ENCODE assay signal across 17 cellular contexts in the genomic region with DNA sequence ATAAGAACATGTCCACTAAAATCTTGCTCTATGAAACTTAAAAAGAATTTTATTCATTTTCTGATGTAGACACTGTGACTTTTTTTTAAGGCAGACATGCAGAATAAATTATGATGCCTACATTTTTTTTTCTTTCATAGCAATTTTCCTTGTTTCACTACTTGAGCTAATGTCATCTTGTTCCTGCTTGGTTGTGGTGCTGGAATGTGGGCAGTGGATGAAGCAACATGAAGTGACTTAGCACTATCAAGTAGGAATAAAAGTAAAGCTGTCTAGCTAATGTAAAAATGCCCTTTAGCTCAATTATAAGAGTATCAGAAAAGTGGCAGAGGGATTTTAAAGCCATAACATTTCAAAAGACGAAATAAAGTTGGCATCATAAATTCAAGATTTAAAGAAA.
DNase-seq lines count a peak whose midpoint lies in the region; ATAC-seq, FAIRE-seq and TF ChIP-seq lines count a peak whose summit lies in the region.
"Had no signal": no experiment of that assay in that cellular context is flagged by ENCODE, and none has a peak within 500 bp of the region (broad histone marks: within the 10 kb centered on the region; RNA-seq: fewer than 3 reads in every experiment).

No MANE protein-coding gene starts in this region.

- no peaks in the 10 kb centered on the region for H3K4me1 Mint-ChIP-seq in astrocyte (ENCODE audit: low read depth, unreplicated experiment)

- no peak overlapping the region for H2AFZ ChIP-seq in astrocyte (ENCODE audit: low read depth, low read length)

- H3K9ac ChIP-seq in astrocyte (ENCODE audit: low read length): no peak overlapping the region

- no peaks in the 10 kb centered on the region for H3K27me3 Mint-ChIP-seq in astrocyte (ENCODE audit: low read depth, unreplicated experiment)
- H3K27me3 Mint-ChIP-seq: CD4-positive, alpha-beta T cell had no signal

- TF ChIP-seq POLR2A in GM12891 (IDR thresholded peaks at IDR 0.05; ENCODE audit: low read depth, low read length): no peak

- no peaks in the 10 kb centered on the region for H4K20me1 ChIP-seq in astrocyte (ENCODE audit: insufficient read depth, low read length)

- H3K9me3 Mint-ChIP-seq in astrocyte (ENCODE audit: unreplicated experiment): no peaks in the 10 kb centered on the region
- H3K9me3 Mint-ChIP-seq: CD4-positive, alpha-beta T cell had no signal

- peaks cover 6% of the 10 kb centered on the region for H3K36me3 ChIP-seq in astrocyte (ENCODE audit: insufficient read depth, low read length)

- FAIRE-seq in GM12891 (lab: Jason Lieb, UNC): peak; percentile 47
- no peak for FAIRE-seq in astrocyte (lab: Jason Lieb, UNC)
- FAIRE-seq: G401.6, K562 had no signal

- no peak overlapping the region for H3K4me2 ChIP-seq in astrocyte (ENCODE audit: low read length)

- H3K9me3 ChIP-seq in astrocyte (ENCODE audit: insufficient read depth, low read depth, low read length): no peaks in the 10 kb centered on the region

- H3K4me3 ChIP-seq in astrocyte (ENCODE audit: insufficient read depth, low read depth, low read length) (no peak overlapping the region), fibroblast of villous mesenchyme (ENCODE audit: low read depth, low read length) (no peak overlapping the region)
- H3K4me3 ChIP-seq: K562 had no signal

- ATAC-seq in HG02840 (IDR thresholded peaks at IDR 0.05; ENCODE audit: low FRiP score, unreplicated experiment): no peak
- ATAC-seq: K562, PC-3 had no signal

- DNase-seq in AG08396 (ENCODE audit: low spot score) (peak; percentile 2), GM12891 (ENCODE audit: insufficient read length, low spot score) (no peak), astrocyte (ENCODE audit: low read depth) (peak; percentile 14), fibroblast of villous mesenchyme (ENCODE audit: low read depth) (peak; percentile 13), NCI-H187 (lab: John Stamatoyannopoulos, UW) (no peak), inferior parietal cortex (ENCODE audit: extremely low spot score) (no peak), iPS-NIHi11 (ENCODE audit: low spot score) (no peak)
- DNase-seq: Calu3; CD4-positive, alpha-beta T cell; GOT3; NCI-H1105; NCI-H1694 treated with DMSO at 0.1 percent for 48 hours; PC-3 had no signal

- H3K4me1 ChIP-seq in astrocyte (ENCODE audit: insufficient read depth, low read length): no peaks in the 10 kb centered on the region

- peaks cover 3% of the 10 kb centered on the region for H3K36me3 Mint-ChIP-seq in astrocyte (ENCODE audit: low read depth, unreplicated experiment)

- no peaks in the 10 kb centered on the region for H3K27me3 ChIP-seq in astrocyte (ENCODE audit: insufficient read depth, low read length)

- TF ChIP-seq CTCF in astrocyte (IDR thresholded peaks at IDR 0.05; ENCODE audit: insufficient read depth, low read depth, low read length) (no peak), fibroblast of villous mesenchyme (IDR thresholded peaks at IDR 0.05; ENCODE audit: insufficient read depth, low read depth, low read length) (no peak)

- no peak overlapping the region for H3K4me3 Mint-ChIP-seq in astrocyte (ENCODE audit: unreplicated experiment)
- H3K4me3 Mint-ChIP-seq: CD4-positive, alpha-beta T cell had no signal

- H3K27ac Mint-ChIP-seq in astrocyte (ENCODE audit: unreplicated experiment): no peak overlapping the region
- H3K27ac Mint-ChIP-seq: CD4-positive, alpha-beta T cell had no signal

- no peaks in the 10 kb centered on the region for H3K79me2 ChIP-seq in astrocyte (ENCODE audit: insufficient read depth, low read length)

- H3K27ac ChIP-seq in astrocyte (ENCODE audit: low read depth, low read length): no peak overlapping the region
- H3K27ac ChIP-seq: HL-60 had no signal

TF ChIP-seq in GM12891, 5 proteins besides CTCF, POLR2A, EP300 and RAD21:
- TF ChIP-seq POLR2AphosphoS5 (IDR thresholded peaks at IDR 0.05; ENCODE audit: low read depth, low read length): no peak
- TF ChIP-seq SPI1 (IDR thresholded peaks at IDR 0.05; ENCODE audit: low read depth, low read length): no peak
- TF ChIP-seq TAF1 (IDR thresholded peaks at IDR 0.05; ENCODE audit: low read depth, low read length): no peak
- TF ChIP-seq PAX5 (IDR thresholded peaks at IDR 0.05; ENCODE audit: insufficient read depth, low read length, severe bottlenecking): no peak
- TF ChIP-seq POU2F2 (IDR thresholded peaks at IDR 0.05; ENCODE audit: low read depth, low read length): no peak

Comparison
In these comparisons a context has a peak if more than half of its experiments do, and no peak if none do; other contexts are left out.
1. DNase-seq: peak in AG08396 (single experiment), astrocyte (single experiment) and fibroblast of villous mesenchyme (single experiment); none in GM12891 (single experiment), NCI-H187 (0 of 2), inferior parietal cortex (single experiment) and iPS-NIHi11 (single experiment).